ENCODE assay signal across 16 cellular contexts in genomic region chr2:47080888-47081301, GRCh38.
DNase-seq lines count a peak whose midpoint lies in the region; ATAC-seq and TF ChIP-seq lines count a peak whose summit lies in the region.
"Had no signal": no experiment of that assay in that cellular context is flagged by ENCODE, and none has a peak within 500 bp of the region (broad histone marks: within the 10 kb centered on the region; RNA-seq: fewer than 3 reads in every experiment).

No MANE protein-coding gene starts in this region.

- peaks cover 32% of the 10 kb centered on the region for H3K36me3 Mint-ChIP-seq in dendritic cell treated with granulocyte-macrophage colony-stimulating factor and Interleukin-4, amounts not matched to agents 40 ng/mL and 50 ng/mL, for 4 days (ENCODE audit: low read depth)
- H3K36me3 Mint-ChIP-seq in progenitor cell of endocrine pancreas (ENCODE audit: insufficient read depth): no peaks in the 10 kb centered on the region
- no peaks in the 10 kb centered on the region for H3K36me3 Mint-ChIP-seq in natural killer cell treated with Interleukin-12 subunit alpha and Interleukin-12 subunit beta and Interleukin-15 and Interleukin-18, amount 100 ng/mL, for 72 hours

- peaks cover 15% of the 10 kb centered on the region for H3K27me3 Mint-ChIP-seq in stimulated activated naive CD8-positive, alpha-beta T cell treated with anti-CD3 and anti-CD28 coated beads, Interleukin-15, amount 100 ng/mL, for 72 hours
- H3K27me3 Mint-ChIP-seq in dendritic cell treated with granulocyte-macrophage colony-stimulating factor and Interleukin-4, amounts not matched to agents 40 ng/mL and 50 ng/mL, for 4 days: no peaks in the 10 kb centered on the region
- H3K27me3 Mint-ChIP-seq in progenitor cell of endocrine pancreas: peaks cover 7% of the 10 kb centered on the region
- H3K27me3 Mint-ChIP-seq in natural killer cell treated with Interleukin-12 subunit alpha and Interleukin-12 subunit beta and Interleukin-15 and Interleukin-18, amount 100 ng/mL, for 72 hours: peaks cover 0 to 13% of the 10 kb centered on the region in 2 donors

- peak overlapping the region; percentile 48 to 93 for H3K27ac Mint-ChIP-seq in stimulated activated naive CD8-positive, alpha-beta T cell treated with anti-CD3 and anti-CD28 coated beads, Interleukin-15, amount 100 ng/mL, for 72 hours
- H3K27ac Mint-ChIP-seq in dendritic cell treated with granulocyte-macrophage colony-stimulating factor and Interleukin-4, amounts not matched to agents 40 ng/mL and 50 ng/mL, for 4 days: peak overlapping the region; percentile 98
- peak overlapping the region; percentile 88 for H3K27ac Mint-ChIP-seq in progenitor cell of endocrine pancreas
- H3K27ac Mint-ChIP-seq in natural killer cell treated with Interleukin-12 subunit alpha and Interleukin-12 subunit beta and Interleukin-15 and Interleukin-18, amount 100 ng/mL, for 72 hours: no peak overlapping the region

- no peak for TF ChIP-seq CTCF in progenitor cell of endocrine pancreas (IDR thresholded peaks at IDR 0.05; ENCODE audit: unreplicated experiment)

- ATAC-seq in stimulated activated naive CD8-positive, alpha-beta T cell treated with anti-CD3 and anti-CD28 coated beads, Interleukin-15, amount 100 ng/mL, for 72 hours: no peak
- no peak for ATAC-seq in stimulated activated naive CD8-positive, alpha-beta T cell treated with anti-CD3 and anti-CD28 coated beads, Interleukin-15, Interleukin-2, amounts not matched to agents 100 U/mL and 50 U/mL, for 24 hours
- ATAC-seq in natural killer cell treated with Interleukin-12 subunit alpha and Interleukin-12 subunit beta and Interleukin-15 and Interleukin-18, amount 100 ng/mL, for 72 hours: no peak
- no peak for ATAC-seq in GM19395 (IDR thresholded peaks at IDR 0.05; ENCODE audit: unreplicated experiment)
- ATAC-seq: K562, Panc1 had no signal

- H3K4me1 Mint-ChIP-seq in stimulated activated naive CD8-positive, alpha-beta T cell treated with anti-CD3 and anti-CD28 coated beads, Interleukin-15, amount 100 ng/mL, for 72 hours: peaks cover 11% of the 10 kb centered on the region
- peaks cover 92% of the 10 kb centered on the region for H3K4me1 Mint-ChIP-seq in dendritic cell treated with granulocyte-macrophage colony-stimulating factor and Interleukin-4, amounts not matched to agents 40 ng/mL and 50 ng/mL, for 4 days (ENCODE audit: low read depth)
- H3K4me1 Mint-ChIP-seq in progenitor cell of endocrine pancreas (ENCODE audit: low read depth): peaks cover 30% of the 10 kb centered on the region
- H3K4me1 Mint-ChIP-seq in natural killer cell treated with Interleukin-12 subunit alpha and Interleukin-12 subunit beta and Interleukin-15 and Interleukin-18, amount 100 ng/mL, for 72 hours (ENCODE audit: low read depth in 2 of 2): no peaks in the 10 kb centered on the region

- H3K4me3 Mint-ChIP-seq in stimulated activated naive CD8-positive, alpha-beta T cell treated with anti-CD3 and anti-CD28 coated beads, Interleukin-15, amount 100 ng/mL, for 72 hours: no peak overlapping the region
- H3K4me3 Mint-ChIP-seq in dendritic cell treated with granulocyte-macrophage colony-stimulating factor and Interleukin-4, amounts not matched to agents 40 ng/mL and 50 ng/mL, for 4 days: no peak overlapping the region
- H3K4me3 Mint-ChIP-seq in progenitor cell of endocrine pancreas (ENCODE audit: low read depth): no peak overlapping the region
- H3K4me3 Mint-ChIP-seq in natural killer cell treated with Interleukin-12 subunit alpha and Interleukin-12 subunit beta and Interleukin-15 and Interleukin-18, amount 100 ng/mL, for 72 hours: no peak overlapping the region

- intact Hi-C loops in dendritic cell treated with granulocyte-macrophage colony-stimulating factor and Interleukin-4, amounts not matched to agents 40 ng/mL and 50 ng/mL, for 4 days (cut with micrococcal nuclease): no loop called here

- no peaks in the 10 kb centered on the region for H3K9me3 Mint-ChIP-seq in stimulated activated naive CD8-positive, alpha-beta T cell treated with anti-CD3 and anti-CD28 coated beads, Interleukin-15, amount 100 ng/mL, for 72 hours
- H3K9me3 Mint-ChIP-seq in dendritic cell treated with granulocyte-macrophage colony-stimulating factor and Interleukin-4, amounts not matched to agents 40 ng/mL and 50 ng/mL, for 4 days: no peaks in the 10 kb centered on the region
- H3K9me3 Mint-ChIP-seq in progenitor cell of endocrine pancreas (ENCODE audit: low read depth): no peaks in the 10 kb centered on the region
- no peaks in the 10 kb centered on the region for H3K9me3 Mint-ChIP-seq in natural killer cell treated with Interleukin-12 subunit alpha and Interleukin-12 subunit beta and Interleukin-15 and Interleukin-18, amount 100 ng/mL, for 72 hours

- no peak for DNase-seq in stimulated activated naive CD8-positive, alpha-beta T cell treated with anti-CD3 and anti-CD28 coated beads, Interleukin-15, amount 100 ng/mL, for 72 hours
- DNase-seq in stimulated activated naive CD8-positive, alpha-beta T cell treated with anti-CD3 and anti-CD28 coated beads, Interleukin-15, Interleukin-2, amounts not matched to agents 100 U/mL and 50 U/mL, for 24 hours: no peak
- DNase-seq in progenitor cell of endocrine pancreas (ENCODE audit: low spot score, unreplicated experiment) (no peak), EL (no peak)
- no peak for DNase-seq in NK-92 treated with Interleukin-12 subunit alpha and Interleukin-12 subunit beta, amount 100 ng/mL, for 24 hours (lab: John Stamatoyannopoulos, UW)
- no peak for DNase-seq in natural killer cell treated with Interleukin-12 subunit alpha and Interleukin-12 subunit beta and Interleukin-15 and Interleukin-18, amount 100 ng/mL, for 72 hours (ENCODE audit: low spot score)
- DNase-seq: C1 segment of cervical spinal cord, H7, NCI-H1417, NCI-H1930, NCI-H2171, NCI-H774 had no signal

Comparison
In these comparisons a context has a peak if more than half of its experiments do, and no peak if none do; other contexts are left out.
1. H3K27ac Mint-ChIP-seq: peak in stimulated activated naive CD8-positive, alpha-beta T cell treated with anti-CD3 and anti-CD28 coated beads, Interleukin-15, amount 100 ng/mL, for 72 hours (2 of 2), dendritic cell treated with granulocyte-macrophage colony-stimulating factor and Interleukin-4, amounts not matched to agents 40 ng/mL and 50 ng/mL, for 4 days (single experiment) and progenitor cell of endocrine pancreas (single experiment); none in natural killer cell treated with Interleukin-12 subunit alpha and Interleukin-12 subunit beta and Interleukin-15 and Interleukin-18, amount 100 ng/mL, for 72 hours (0 of 2).